ENCODE assay signal across 17 cellular contexts in genomic region chr4:98166731-98167041, GRCh38. TPM values are rescaled to one million over a fixed set of nuclear protein-coding genes. Genes with fewer than 3 reads are reported as not detected.
DNase-seq lines count a peak whose midpoint lies in the region; ATAC-seq, FAIRE-seq and TF ChIP-seq lines count a peak whose summit lies in the region.
"Had no signal": no experiment of that assay in that cellular context is flagged by ENCODE, and none has a peak within 500 bp of the region (broad histone marks: within the 10 kb centered on the region; RNA-seq: fewer than 3 reads in every experiment).

No MANE protein-coding gene starts in this region.

- intact Hi-C loops in HepG2 (cut with micrococcal nuclease; ENCODE audit: unreplicated experiment): no loop called here
- intact Hi-C loops in right lobe of liver (cut with DNase I): no loop called here
- intact Hi-C loops in PC-9 (cut with micrococcal nuclease; ENCODE audit: unreplicated experiment): loop anchor here (5.0 kb wide), 1 partner anchor 96 kb away; the partner anchor contains the start of gene RAP1GDS1

- no peak for ATAC-seq in HepG2
- ATAC-seq in right lobe of liver: no peak
- peak; percentile 51 for ATAC-seq in foreskin keratinocyte
- ATAC-seq in GM19397 (IDR thresholded peaks at IDR 0.05; ENCODE audit: unreplicated experiment): no peak

- H3K27ac ChIP-seq in HepG2 (ENCODE audit: extremely low read length, insufficient read depth, low read length) (no peak overlapping the region), right lobe of liver (no peak overlapping the region), PC-9 (no peak overlapping the region), foreskin keratinocyte (no peak overlapping the region)
- H3K27ac ChIP-seq: BLaER1 treated with 17β-estradiol and CSF1 and Interleukin-3, amounts not matched to agents 10 nM and 100 nM; GM23248 had no signal

- H3K27ac Mint-ChIP-seq in activated T-cell treated with anti-CD3 and anti-CD28 coated beads, Interleukin-2, amount 50 U/mL, for 24 hours: no peak overlapping the region
- H3K27ac Mint-ChIP-seq: CD4-positive, alpha-beta T cell; IgD-negative memory B cell had no signal

- 30% methylated on average over 2 of the region's 2 CpGs for WGBS in HepG2 (ENCODE audit: low lambda C conversion rate)
- WGBS in right lobe of liver (ENCODE audit: insufficient coverage, low coverage, low lambda C conversion rate, missing lambda C conversion rate): 71% methylated on average over 2 of the region's 2 CpGs

- CTCF ChIA-PET in HepG2 (lab: Yijun Ruan, JAX; ENCODE audit: low intra/inter-chr PET ratio, low total read pairs): no interaction called here
- CTCF ChIA-PET in PC-9 (lab: Charles Lee): no interaction called here

- no peak for TF ChIP-seq EP300 in HepG2 (IDR thresholded peaks at IDR 0.05; ENCODE audit: low read depth in 2 of 2, low read length in 2 of 2)
- no peak for TF ChIP-seq EP300 in HepG2 (CRISPR knock-in tag; IDR thresholded peaks at IDR 0.05; ENCODE audit: borderline replicate concordance)

- H3K9me2 ChIP-seq in PC-9 (ENCODE audit: insufficient read depth): no peaks in the 10 kb centered on the region

- H3K27me3 Mint-ChIP-seq in activated T-cell treated with anti-CD3 and anti-CD28 coated beads, Interleukin-2, amount 50 U/mL, for 24 hours: no peaks in the 10 kb centered on the region

- H3K36me3 Mint-ChIP-seq in activated T-cell treated with anti-CD3 and anti-CD28 coated beads, Interleukin-2, amount 50 U/mL, for 24 hours (ENCODE audit: low read depth): no peaks in the 10 kb centered on the region

- no peaks in the 10 kb centered on the region for H3K9me3 Mint-ChIP-seq in activated T-cell treated with anti-CD3 and anti-CD28 coated beads, Interleukin-2, amount 50 U/mL, for 24 hours
- H3K9me3 Mint-ChIP-seq: CD4-positive, alpha-beta T cell had no signal

- TF ChIP-seq CTCF in HepG2 (CRISPR knock-in tag; IDR thresholded peaks at IDR 0.05) (no peak), right lobe of liver (IDR thresholded peaks at IDR 0.05) (no peak), PC-9 (conservative IDR thresholded peaks at IDR 0.05) (no peak), foreskin keratinocyte (conservative IDR thresholded peaks at IDR 0.05) (no peak)

- no peaks in the 10 kb centered on the region for H3K9me3 ChIP-seq in HepG2 (ENCODE audit: low read length)
- H3K9me3 ChIP-seq in right lobe of liver: no peaks in the 10 kb centered on the region
- H3K9me3 ChIP-seq in PC-9 (ENCODE audit: insufficient read depth, low read depth): no peaks in the 10 kb centered on the region

- H2AFZ ChIP-seq in HepG2 (ENCODE audit: low read length): peak overlapping the region; percentile 27
- H2AFZ ChIP-seq in PC-9: no peak overlapping the region
- H2AFZ ChIP-seq: GM23248 had no signal

- H3K4me2 ChIP-seq in HepG2 (ENCODE audit: low read depth, low read length): no peak overlapping the region
- peak overlapping the region; percentile 56 for H3K4me2 ChIP-seq in PC-9
- H3K4me2 ChIP-seq: BLaER1 treated with 17β-estradiol and CSF1 and Interleukin-3, amounts not matched to agents 10 nM and 100 nM had no signal

- H3K4me1 ChIP-seq in HepG2 (ENCODE audit: insufficient read depth, low read length): no peaks in the 10 kb centered on the region
- peaks cover 0 to 13% (median 5%) of the 10 kb centered on the region in 4 donors for H3K4me1 ChIP-seq in right lobe of liver
- H3K4me1 ChIP-seq in PC-9 (replicated peaks; ENCODE audit: insufficient read depth): peaks cover 15% of the 10 kb centered on the region
- H3K4me1 ChIP-seq in foreskin keratinocyte: peaks cover 7% of the 10 kb centered on the region
- H3K4me1 ChIP-seq: BLaER1 treated with 17β-estradiol and CSF1 and Interleukin-3, amounts not matched to agents 10 nM and 100 nM had no signal

- H3K36me3 ChIP-seq in HepG2 (replicated peaks in 1 of 2; ENCODE audit: control insufficient read depth in 1 of 2, insufficient read depth in 2 of 2, low read length in 2 of 2): no peaks in the 10 kb centered on the region
- no peaks in the 10 kb centered on the region for H3K36me3 ChIP-seq in right lobe of liver
- H3K36me3 ChIP-seq in PC-9 (ENCODE audit: low read depth): no peaks in the 10 kb centered on the region
- H3K36me3 ChIP-seq: BLaER1 treated with 17β-estradiol and CSF1 and Interleukin-3, amounts not matched to agents 10 nM and 100 nM had no signal

- H4K20me1 ChIP-seq in HepG2 (ENCODE audit: insufficient read depth, low read length): no peaks in the 10 kb centered on the region
- no peaks in the 10 kb centered on the region for H4K20me1 ChIP-seq in PC-9 (ENCODE audit: insufficient read depth)
- H4K20me1 ChIP-seq: BLaER1 treated with 17β-estradiol and CSF1 and Interleukin-3, amounts not matched to agents 10 nM and 100 nM had no signal

- H3K4me3 Mint-ChIP-seq in activated T-cell treated with anti-CD3 and anti-CD28 coated beads, Interleukin-2, amount 50 U/mL, for 24 hours: no peak overlapping the region
- H3K4me3 Mint-ChIP-seq: CD4-positive, alpha-beta T cell; IgD-negative memory B cell had no signal

- no peak for TF ChIP-seq RAD21 in HepG2 (CRISPR knock-in tag; IDR thresholded peaks at IDR 0.05)

- FAIRE-seq in HepG2 (lab: Jason Lieb, UNC): no peak
- FAIRE-seq: A204.1 had no signal

- BruUV-seq in HepG2 (replicated peaks; lab: Mats Ljungman, UMichigan) (no TSS peak), PC-9 (replicated peaks; lab: Mats Ljungman, UMichigan) (no TSS peak)

- no peaks in the 10 kb centered on the region for H3K79me2 ChIP-seq in HepG2 (ENCODE audit: insufficient read depth, low read length)
- H3K79me2 ChIP-seq in PC-9 (ENCODE audit: low read depth): no peaks in the 10 kb centered on the region

- DNase-seq in HepG2 (ENCODE audit: low spot score): no peak
- no peak for DNase-seq in right lobe of liver
- DNase-seq in PC-9: no peak
- no peak for DNase-seq in foreskin keratinocyte
- DNase-seq in germinal center (ENCODE audit: low spot score): no peak
- no peak for DNase-seq in activated T-cell treated with anti-CD3 and anti-CD28 coated beads, Interleukin-2, amount 50 U/mL, for 24 hours
- DNase-seq: CD4-positive, alpha-beta T cell; DMS 273 treated with DMSO at 0.1 percent for 48 hours; H7 had no signal

- TF ChIP-seq POLR2A in HepG2 (IDR thresholded peaks at IDR 0.05; ENCODE audit: insufficient read depth in 1 of 2, low read depth in 2 of 2, low read length in 2 of 2) (no peak), right lobe of liver (IDR thresholded peaks at IDR 0.05) (no peak)

- H3K27me3 ChIP-seq in HepG2 (ENCODE audit: control insufficient read depth in 1 of 2, insufficient read depth in 2 of 2, low read length in 2 of 2) (no peaks in the 10 kb centered on the region), right lobe of liver (no peaks in the 10 kb centered on the region), PC-9 (ENCODE audit: insufficient read depth, low read depth) (no peaks in the 10 kb centered on the region), foreskin keratinocyte (no peaks in the 10 kb centered on the region)
- H3K27me3 ChIP-seq: BLaER1 treated with 17β-estradiol and CSF1 and Interleukin-3, amounts not matched to agents 10 nM and 100 nM had no signal

- H3F3A ChIP-seq in PC-9 (ENCODE audit: insufficient read depth, low read depth): no peaks in the 10 kb centered on the region

- H3K9ac ChIP-seq in HepG2 (ENCODE audit: insufficient read depth, low read depth, low read length): no peak overlapping the region
- H3K9ac ChIP-seq: BLaER1 treated with 17β-estradiol and CSF1 and Interleukin-3, amounts not matched to agents 10 nM and 100 nM; GM23248 had no signal

- no peak overlapping the region for H3K4me3 ChIP-seq in HepG2 (replicated peaks in 1 of 3; ENCODE audit: insufficient read depth in 1 of 3, low read depth in 2 of 3, low read length in 3 of 3)
- H3K4me3 ChIP-seq in right lobe of liver: no peak overlapping the region
- H3K4me3 ChIP-seq in PC-9: no peak overlapping the region
- H3K4me3 ChIP-seq: BLaER1 treated with 17β-estradiol and CSF1 and Interleukin-3, amounts not matched to agents 10 nM and 100 nM; GM23248 had no signal

- in situ Hi-C loops in HepG2 (cut with HindIII; ENCODE audit: extremely low pct_ligation_motif_present, low pct_unique_long_range_greater_than_20kb): no loop called here

- POLR2A ChIA-PET in HepG2 (lab: Yijun Ruan, JAX): no interaction called here
- POLR2A ChIA-PET in PC-9 (lab: Charles Lee; ENCODE audit: unreplicated experiment): interaction anchor here (0.6 kb wide), 1 partner anchor 1330 kb away, joined by 3 read pairs; no protein-coding TSS in a partner anchor

- H3K4me1 Mint-ChIP-seq in activated T-cell treated with anti-CD3 and anti-CD28 coated beads, Interleukin-2, amount 50 U/mL, for 24 hours (ENCODE audit: low read depth): peaks cover 6% of the 10 kb centered on the region
- H3K4me1 Mint-ChIP-seq: IgD-negative memory B cell had no signal

TF ChIP-seq in HepG2, 621 proteins besides CTCF, POLR2A, EP300 and RAD21 (continues in another document):
- TF ChIP-seq ZSCAN31 (CRISPR knock-in tag; IDR thresholded peaks at IDR 0.05; ENCODE audit: low read depth) (no peak), SOX5 (CRISPR knock-in tag; IDR thresholded peaks at IDR 0.05; ENCODE audit: borderline replicate concordance) (no peak)

RNA-seq across cellular contexts. Expression of gene STPG2, which starts 23.4 kb away (rescaled TPM):
- 0.07 TPM in 1 of 2 replicates, not detected in the other for total RNA-seq in HepG2 (2016; rRNA removed; fragmentation: Illumina TruSeq; extraction: Trizol)
- not detected in 2 replicates for total RNA-seq in HepG2 (2016; cell fraction: cytosol; rRNA removed; fragmentation: Illumina TruSeq; extraction: Trizol; ENCODE audit: low read depth)
- not detected in 2 replicates for total RNA-seq in HepG2 (2016; cell fraction: insoluble cytoplasmic fraction; rRNA removed; fragmentation: Illumina TruSeq; extraction: Trizol)
- not detected in 2 replicates for total RNA-seq in HepG2 (2016; cell fraction: membrane; rRNA removed; fragmentation: Illumina TruSeq; extraction: Trizol)
- not detected in 2 replicates for total RNA-seq in HepG2 (2016; cell fraction: nucleus; rRNA removed; fragmentation: Illumina TruSeq; extraction: Trizol)
- polyA plus RNA-seq in HepG2 (2011; rRNA removed): not detected in 2 replicates
- polyA plus RNA-seq in HepG2 (2011; cell fraction: cytosol; rRNA removed): not detected in 2 replicates
- not detected in 2 replicates for polyA plus RNA-seq in HepG2 (2011; cell fraction: nucleus; rRNA removed)
- polyA plus RNA-seq in HepG2 (2012): not detected in 2 replicates
- not detected in 2 replicates for polyA plus RNA-seq in HepG2 (2016; cell fraction: cytosol; fragmentation: Illumina TruSeq; extraction: Trizol; ENCODE audit: low read depth)
- polyA plus RNA-seq in HepG2 (2016; cell fraction: insoluble cytoplasmic fraction; fragmentation: Illumina TruSeq; extraction: Trizol; ENCODE audit: low read depth): not detected in 2 replicates
- not detected in 2 replicates for polyA plus RNA-seq in HepG2 (2016; cell fraction: membrane; fragmentation: Illumina TruSeq; extraction: Trizol; ENCODE audit: low read depth)
- polyA plus RNA-seq in HepG2 (2016; cell fraction: nucleus; fragmentation: Illumina TruSeq; extraction: Trizol; ENCODE audit: insufficient read depth, low read depth): not detected in 2 replicates
- polyA minus RNA-seq in HepG2 (2011; rRNA and poly(A)+ RNA removed; ENCODE audit: low replicate concordance): 0.14 TPM in 1 of 2 replicates, not detected in the other
- polyA minus RNA-seq in HepG2 (2011; cell fraction: cytosol; rRNA and poly(A)+ RNA removed): not detected in 2 replicates
- 0.50 TPM in 1 of 2 replicates, not detected in the other for polyA minus RNA-seq in HepG2 (2011; cell fraction: nucleus; rRNA and poly(A)+ RNA removed)
- under 1 TPM in 4 of 6 experiments, not detected in 2; 0.25 to 0.46 (median 0.40) TPM for total RNA-seq in right lobe of liver
- total RNA-seq in PC-9 (2021): 0.35 TPM in 1 of 2 replicates, not detected in the other
- total RNA-seq in foreskin keratinocyte: 0.07 TPM in 1 of 2 replicates, not detected in the other
- polyA plus RNA-seq in foreskin keratinocyte: 0.04 TPM in 1 of 2 replicates, not detected in the other
- total RNA-seq: Calu3, Daoy, HT-29 had no signal
- polyA plus RNA-seq: GM23248 had no signal
